In the genomic region with DNA sequence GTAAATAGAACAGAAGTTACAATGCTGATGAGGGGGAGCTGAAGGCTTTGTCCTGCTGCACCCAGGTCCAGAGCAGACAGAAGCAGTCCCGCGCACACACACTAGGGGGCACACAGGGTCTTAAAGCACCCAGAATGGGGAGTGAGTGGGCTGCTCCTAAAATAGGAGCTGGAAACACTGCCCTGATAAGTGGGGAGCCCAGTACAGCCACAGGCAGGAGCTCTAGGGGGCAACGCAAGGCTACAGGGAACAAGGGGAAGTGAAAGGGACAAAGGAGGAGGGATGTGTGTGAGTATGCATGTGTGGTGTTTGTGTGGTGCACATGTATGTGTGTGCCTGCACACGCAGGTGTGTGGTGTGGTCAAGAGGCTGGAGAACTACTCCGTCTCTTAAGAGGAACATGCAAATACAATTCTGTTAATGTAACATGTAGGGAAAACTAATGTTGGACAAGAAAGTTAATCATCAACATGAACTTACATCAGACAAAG, we compare ENCODE assay signal across 9 cellular contexts.
DNase-seq lines count a peak whose midpoint lies in the region; ATAC-seq and TF ChIP-seq lines count a peak whose summit lies in the region.
"Had no signal": no experiment of that assay in that cellular context is flagged by ENCODE, and none has a peak within 500 bp of the region (broad histone marks: within the 10 kb centered on the region; RNA-seq: fewer than 3 reads in every experiment).

No MANE protein-coding gene starts in this region.

- H4K12ac ChIP-seq in trophoblast cell (ENCODE audit: low read depth, low read length): no peak overlapping the region

- H3K79me2 ChIP-seq in trophoblast cell (ENCODE audit: control insufficient read depth, insufficient read depth, low read length, poor library complexity): no peaks in the 10 kb centered on the region

- POLR2A ChIA-PET in RWPE1 (lab: Yijun Ruan, JAX; ENCODE audit: low non-redundant PET): no interaction called here

- ATAC-seq in GM18508 (IDR thresholded peaks at IDR 0.05; ENCODE audit: insufficient read depth, unreplicated experiment) (peak; percentile 63), HG03095 (IDR thresholded peaks at IDR 0.05; ENCODE audit: unreplicated experiment) (peak; percentile 62)
- ATAC-seq in effector memory CD8-positive, alpha-beta T cell (replicated peaks): peak; percentile 43

- no peak overlapping the region for H3K18ac ChIP-seq in trophoblast cell (ENCODE audit: low read length)

- H3K27ac ChIP-seq in C4-2B: no peak overlapping the region
- H3K27ac ChIP-seq in RWPE1: no peak overlapping the region
- no peak overlapping the region for H3K27ac ChIP-seq in trophoblast cell (ENCODE audit: low read depth, low read length)
- H3K27ac ChIP-seq: ovary had no signal

- peaks cover 9 to 23% of the 10 kb centered on the region in 2 donors for H3K27me3 Mint-ChIP-seq in effector memory CD8-positive, alpha-beta T cell

- H2AFZ ChIP-seq in trophoblast cell (ENCODE audit: insufficient read depth, low read length, poor library complexity): no peak overlapping the region

- no peak overlapping the region for H3K4me3 ChIP-seq in trophoblast cell (ENCODE audit: low read depth, low read length)
- H3K4me3 ChIP-seq: ovary had no signal

- WGBS in trophoblast cell (ENCODE audit: extremely low coverage, insufficient coverage, insufficient read length): no CpG with 5 or more reads among the region's 5 CpGs

- H3K27me3 ChIP-seq in trophoblast cell (ENCODE audit: insufficient read depth, low read length): no peaks in the 10 kb centered on the region
- H3K27me3 ChIP-seq: ovary had no signal

- no peak overlapping the region for H3K27ac Mint-ChIP-seq in effector memory CD8-positive, alpha-beta T cell

- no peak overlapping the region for H2BK120ac ChIP-seq in trophoblast cell (ENCODE audit: insufficient read depth, low read length, poor library complexity)

- no peak overlapping the region for H3K14ac ChIP-seq in trophoblast cell (ENCODE audit: low read length)

- peaks cover 0 to 1% of the 10 kb centered on the region in 2 experiments for H3K4me1 ChIP-seq in trophoblast cell (ENCODE audit: control insufficient read depth in 1 of 2, insufficient read depth in 2 of 2, low read length in 2 of 2)

- H3K9me3 Mint-ChIP-seq in effector memory CD8-positive, alpha-beta T cell: no peaks in the 10 kb centered on the region

- no peak overlapping the region for H2BK5ac ChIP-seq in trophoblast cell (ENCODE audit: low read depth, low read length, poor library complexity)

- CTCF ChIA-PET in RWPE1 (lab: Yijun Ruan, JAX): interaction anchor here (0.5 to 1.5 kb wide), 21 partner anchors 8 to 645 kb away, joined by 3 to 8 read pairs (median 3); no protein-coding TSS in a partner anchor

- H3K9ac ChIP-seq in trophoblast cell (ENCODE audit: low read length): no peak overlapping the region

- no peak overlapping the region for H3K4me3 Mint-ChIP-seq in effector memory CD8-positive, alpha-beta T cell

- H3K4ac ChIP-seq in trophoblast cell (ENCODE audit: low read depth, low read length): no peak overlapping the region

- H3K4me2 ChIP-seq in trophoblast cell (ENCODE audit: low read length): no peak overlapping the region

- no peaks in the 10 kb centered on the region for H3K79me1 ChIP-seq in trophoblast cell (ENCODE audit: low read length)

- peaks cover 3% of the 10 kb centered on the region for H3K9me3 ChIP-seq in trophoblast cell (ENCODE audit: insufficient read depth, low read depth, low read length)
- H3K9me3 ChIP-seq: ovary had no signal

- H3K36me3 Mint-ChIP-seq in effector memory CD8-positive, alpha-beta T cell (ENCODE audit: insufficient read depth): no peaks in the 10 kb centered on the region

- no peak overlapping the region for H2AK5ac ChIP-seq in trophoblast cell (ENCODE audit: low read length)

- no peaks in the 10 kb centered on the region for H3K36me3 ChIP-seq in trophoblast cell (ENCODE audit: control insufficient read depth in 1 of 2, insufficient read depth in 2 of 2, low read length in 2 of 2)
- H3K36me3 ChIP-seq: ovary had no signal

- H3K4me1 Mint-ChIP-seq in effector memory CD8-positive, alpha-beta T cell (ENCODE audit: low read depth in 2 of 2): peaks cover 0 to 2% of the 10 kb centered on the region in 2 donors

- no peak overlapping the region for H4K8ac ChIP-seq in trophoblast cell (ENCODE audit: low read depth, low read length)

- TF ChIP-seq CTCF in C4-2B (conservative IDR thresholded peaks at IDR 0.05): peak; percentile 91
- TF ChIP-seq CTCF in RWPE1 (conservative IDR thresholded peaks at IDR 0.05; ENCODE audit: low read depth): peak; percentile 61

- no peak overlapping the region for H2BK12ac ChIP-seq in trophoblast cell (ENCODE audit: low read length)

- no peak overlapping the region for H4K91ac ChIP-seq in trophoblast cell (ENCODE audit: low read depth, low read length)

- no peak overlapping the region for H3K23ac ChIP-seq in trophoblast cell (ENCODE audit: low read length)

- DNase-seq in RWPE1 (ENCODE audit: low spot score) (peak; percentile 48), trophoblast cell (peak; percentile 8 to 50), T-helper 9 cell (no peak), GOT3 (lab: John Stamatoyannopoulos, UW) (no peak)
- peak; percentile 21 to 27 (median 22) for DNase-seq in effector memory CD8-positive, alpha-beta T cell

Comparison
In these comparisons a context has a peak if more than half of its experiments do, and no peak if none do; other contexts are left out.
1. DNase-seq: peak in RWPE1 (single experiment), effector memory CD8-positive, alpha-beta T cell (3 of 3) and trophoblast cell (2 of 2); none in T-helper 9 cell (single experiment) and GOT3 (single experiment).
2. Peak in every context shown above with its lines, with median percentiles within 50 percentile points of each other: ATAC-seq.